ENCODE assay signal across 9 cellular contexts in genomic region chr5:67149933-67150523, GRCh38. TPM values are rescaled to one million over a fixed set of nuclear protein-coding genes. Genes with fewer than 3 reads are reported as not detected.
DNase-seq lines count a peak whose midpoint lies in the region; ATAC-seq and TF ChIP-seq lines count a peak whose summit lies in the region.
"Had no signal": no experiment of that assay in that cellular context is flagged by ENCODE, and none has a peak within 500 bp of the region (broad histone marks: within the 10 kb centered on the region; RNA-seq: fewer than 3 reads in every experiment).

No MANE protein-coding gene starts in this region.

- peak; percentile 86 for TF ChIP-seq CTCF in VCaP (conservative IDR thresholded peaks at IDR 0.05)
- TF ChIP-seq CTCF in thyroid gland (IDR thresholded peaks at IDR 0.05), result peak in 4 of 6 experiments; percentile 31 to 66 (median 58)

- ATAC-seq in right cardiac atrium (peak; percentile 36 to 53), GM18502 (IDR thresholded peaks at IDR 0.05; ENCODE audit: poor library complexity, unreplicated experiment) (no peak), GM18519 (IDR thresholded peaks at IDR 0.05; ENCODE audit: low FRiP score, unreplicated experiment) (no peak)

- peaks cover 3 to 17% of the 10 kb centered on the region in 2 donors for H3K36me3 ChIP-seq in thyroid gland

- DNase-seq in NCI-H748 (lab: John Stamatoyannopoulos, UW; ENCODE audit: unreplicated experiment) (peak; percentile 25), NCI-H748 treated with DMSO at 0.1 percent for 48 hours (lab: John Stamatoyannopoulos, UW) (no peak), right cardiac atrium (no peak), thyroid gland (no peak), mucosa of gallbladder (ENCODE audit: low spot score) (no peak)
- DNase-seq: activated naive CD4-positive, alpha-beta T cell treated with anti-CD3 and anti-CD28 coated beads for 36 hours had no signal

- H3K27me3 ChIP-seq in right cardiac atrium (ENCODE audit: control insufficient read depth, insufficient read depth) (no peaks in the 10 kb centered on the region), thyroid gland (no peaks in the 10 kb centered on the region)

- no peak for TF ChIP-seq POLR2A in thyroid gland (IDR thresholded peaks at IDR 0.05)

- no peaks in the 10 kb centered on the region for H3K4me1 ChIP-seq in right cardiac atrium (ENCODE audit: control insufficient read depth, insufficient read depth, low read length)
- H3K4me1 ChIP-seq in thyroid gland, result peaks cover 5 to 10% of the 10 kb centered on the region in 2 donors

- H3K4me3 ChIP-seq in right cardiac atrium (ENCODE audit: low read length), result no peak overlapping the region
- no peak overlapping the region for H3K4me3 ChIP-seq in thyroid gland (replicated peaks in 1 of 3)

- H3K9me3 ChIP-seq in right cardiac atrium (ENCODE audit: control insufficient read depth, low read length) (no peaks in the 10 kb centered on the region), thyroid gland (no peaks in the 10 kb centered on the region)

- no peak overlapping the region for H3K27ac ChIP-seq in VCaP
- no peak overlapping the region for H3K27ac ChIP-seq in right cardiac atrium (ENCODE audit: low read length)
- H3K27ac ChIP-seq in thyroid gland, result no peak overlapping the region

- WGBS in right cardiac atrium, result 91% methylated on average over 1 of the region's 1 CpG
- 86 to 88% methylated on average over 1 of the region's 1 CpG for WGBS in thyroid gland, 2 donors

- intact Hi-C loops in right cardiac atrium (cut with DNase I) (loop anchor here in 2 of 4 donors (5.0 to 10.0 kb wide), 3 partner anchors 55 to 335 kb away; no protein-coding TSS in a partner anchor), thyroid gland (cut with DNase I) (loop anchor here (5.0 to 10.0 kb wide), 2 partner anchors 155 to 333 kb away; no protein-coding TSS in a partner anchor)

RNA-seq across cellular contexts. Expression of gene CD180, which starts 46.6 kb away (rescaled TPM):
- total RNA-seq in right cardiac atrium, result 1 to 10 TPM in 2 of 4 donors, under 1 TPM in 2; 0.48 to 1.4 (median 0.88) TPM
- polyA plus RNA-seq in right cardiac atrium, result 0.11 TPM
- total RNA-seq in thyroid gland, result 1 to 10 TPM in 1 of 4 donors, under 1 TPM in 3; 0.20 to 1.1 (median 0.61) TPM
- total RNA-seq in mucosa of gallbladder, result 1.6 TPM
- total RNA-seq: activated naive CD4-positive, alpha-beta T cell treated with anti-CD3 and anti-CD28 coated beads for 36 hours had no signal

Comparison
In these comparisons a context has a peak if more than half of its experiments do, and no peak if none do; other contexts are left out.
1. ATAC-seq: peak in right cardiac atrium (2 of 2); none in GM18502 (single experiment) and GM18519 (single experiment).